Comparison of ENCODE assay signal across 8 cellular contexts in the genomic region with DNA sequence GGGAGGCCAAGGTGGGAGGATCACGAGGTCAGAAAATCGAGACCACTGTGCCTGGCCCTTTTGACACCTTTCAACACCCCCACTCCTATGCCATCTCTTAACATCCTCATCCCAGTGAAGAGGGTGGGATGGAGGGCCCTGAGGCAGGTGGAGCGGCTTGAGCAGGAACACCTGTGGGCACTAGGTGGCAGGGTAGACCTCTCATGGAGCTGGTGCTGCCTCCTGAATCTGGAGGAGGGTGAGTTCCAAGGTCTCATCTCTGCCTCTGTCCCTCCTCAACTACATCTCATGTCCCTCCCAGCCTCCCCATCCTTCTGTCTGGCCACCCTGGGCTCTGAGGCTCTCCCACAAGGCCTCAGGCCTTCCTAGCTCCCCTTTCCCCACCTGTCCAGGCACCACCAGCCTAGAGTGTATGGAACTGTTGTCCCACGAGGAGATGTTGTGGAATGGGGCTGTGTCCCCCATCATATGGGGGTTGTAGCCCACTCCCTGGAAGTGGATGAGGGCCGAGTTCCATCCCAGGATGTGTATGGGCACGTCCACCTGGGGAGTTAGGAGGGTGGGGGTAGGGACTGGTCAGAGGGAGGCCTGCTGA. TPM values are rescaled to one million over a fixed set of nuclear protein-coding genes. Genes with fewer than 3 reads are reported as not detected.
DNase-seq lines count a peak whose midpoint lies in the region; ATAC-seq and TF ChIP-seq lines count a peak whose summit lies in the region.

No MANE protein-coding gene starts in this region.

- H3K9me3 ChIP-seq in left ventricle myocardium inferior (replicated peaks) (no peaks in the 10 kb centered on the region), right atrium auricular region (no peaks in the 10 kb centered on the region), endodermal cell (ENCODE audit: control insufficient read depth, low read length) (no peaks in the 10 kb centered on the region), transverse colon (no peaks in the 10 kb centered on the region)

- no peaks in the 10 kb centered on the region for H3K9me3 Mint-ChIP-seq in endodermal cell

- intact Hi-C loops in left ventricle myocardium inferior (cut with micrococcal nuclease), result no loop called here
- intact Hi-C loops in transverse colon (cut with DNase I; ENCODE audit: low total_unique reads), result no loop called here

- H3K4me1 ChIP-seq in left ventricle myocardium inferior, result no peaks in the 10 kb centered on the region
- H3K4me1 ChIP-seq in right atrium auricular region, result no peaks in the 10 kb centered on the region
- H3K4me1 ChIP-seq in endodermal cell (ENCODE audit: control insufficient read depth, insufficient read depth, low read length), result no peaks in the 10 kb centered on the region
- no peaks in the 10 kb centered on the region for H3K4me1 ChIP-seq in transverse colon

- DNase-seq in left ventricle myocardium inferior (no peak), right atrium auricular region (ENCODE audit: low spot score) (no peak), NCI-H2171 treated with DMSO at 0.1 percent for 48 hours (lab: John Stamatoyannopoulos, UW) (peak; percentile 34), endodermal cell (peak; percentile 82), transverse colon (peak; percentile 44), amniotic stem cell (lab: John Stamatoyannopoulos, UW) (no peak), foreskin melanocyte (no peak)

- no peaks in the 10 kb centered on the region for H3K36me3 Mint-ChIP-seq in endodermal cell (ENCODE audit: low read depth)

- no peak overlapping the region for H3K4me3 Mint-ChIP-seq in endodermal cell

- no peak overlapping the region for H3K27ac Mint-ChIP-seq in endodermal cell

- H3K27ac ChIP-seq in left ventricle myocardium inferior (replicated peaks) (no peak overlapping the region), right atrium auricular region (no peak overlapping the region), endodermal cell (ENCODE audit: low read depth, low read length) (no peak overlapping the region), transverse colon (no peak overlapping the region)

- in situ Hi-C loops in transverse colon (cut with MboI; ENCODE audit: low pct_ligation_motif_present in 1 of 4, low pct_unique_long_range_greater_than_20kb in 1 of 4, low sequenced_read_pairs in 3 of 4), result no loop called here

- H3K4me3 ChIP-seq in left ventricle myocardium inferior (no peak overlapping the region), right atrium auricular region (no peak overlapping the region), endodermal cell (ENCODE audit: low read length) (no peak overlapping the region), transverse colon (no peak overlapping the region)

- H3K27me3 ChIP-seq in left ventricle myocardium inferior (ENCODE audit: low read depth) (peaks cover 89% of the 10 kb centered on the region), right atrium auricular region (no peaks in the 10 kb centered on the region), endodermal cell (ENCODE audit: control insufficient read depth, insufficient read depth, low read length, poor library complexity, severe bottlenecking) (peaks cover 76% of the 10 kb centered on the region), transverse colon (peaks cover 20% of the 10 kb centered on the region)

- 35 to 36% methylated on average over 4 to 6 of the region's 6 CpGs for WGBS in endodermal cell (ENCODE audit: insufficient coverage in 1 of 2, insufficient read length in 1 of 2), 2 experiments
- WGBS in transverse colon (ENCODE audit: low coverage in 1 of 2), 2 donors, result 33 to 39% methylated on average over 3 to 6 of the region's 6 CpGs

- ATAC-seq in GM18511 (IDR thresholded peaks at IDR 0.05; ENCODE audit: unreplicated experiment), result no peak

- no peak for TF ChIP-seq POLR2A in transverse colon (IDR thresholded peaks at IDR 0.05)

- H3K9ac ChIP-seq in endodermal cell (ENCODE audit: extremely low read depth, low read length, poor library complexity, severe bottlenecking), result no peak overlapping the region

- H3K36me3 ChIP-seq in left ventricle myocardium inferior (no peaks in the 10 kb centered on the region), right atrium auricular region (no peaks in the 10 kb centered on the region), endodermal cell (ENCODE audit: control insufficient read depth, insufficient read depth, low read length) (no peaks in the 10 kb centered on the region), transverse colon (no peaks in the 10 kb centered on the region)

- no peak for TF ChIP-seq EP300 in transverse colon (IDR thresholded peaks at IDR 0.05; ENCODE audit: low read depth)

- H3K27me3 Mint-ChIP-seq in endodermal cell (ENCODE audit: insufficient read depth), result peaks cover 78% of the 10 kb centered on the region

- H3K4me1 Mint-ChIP-seq in endodermal cell, result peaks cover 2% of the 10 kb centered on the region

- TF ChIP-seq CTCF in left ventricle myocardium inferior (IDR thresholded peaks at IDR 0.05; ENCODE audit: borderline replicate concordance), result peak; percentile 45
- TF ChIP-seq CTCF in right atrium auricular region (IDR thresholded peaks at IDR 0.05), result no peak
- TF ChIP-seq CTCF in endodermal cell (conservative IDR thresholded peaks at IDR 0.05), result peak; percentile 81
- peak; percentile 15 to 48 (median 36) for TF ChIP-seq CTCF in transverse colon (IDR thresholded peaks at IDR 0.05)

RNA-seq across cellular contexts. Expression of a gene that starts 17.0 kb away (rescaled TPM):
- not detected for total RNA-seq in left ventricle myocardium inferior
- not detected for total RNA-seq in right atrium auricular region
- 1 to 10 TPM; 2.6 to 3.5 TPM for total RNA-seq in endodermal cell
- polyA plus RNA-seq in endodermal cell (2013, experiment 1 of 2), result not detected
- not detected for polyA plus RNA-seq in endodermal cell (2013, experiment 2 of 2)
- total RNA-seq in transverse colon, result 1 to 10 TPM in 1 of 4 donors, not detected in 3; 5.6 TPM

RNA-seq across cellular contexts. Expression of a gene that starts 25.3 kb away (rescaled TPM):
- not detected for total RNA-seq in left ventricle myocardium inferior
- not detected for total RNA-seq in right atrium auricular region
- total RNA-seq in endodermal cell, result not detected
- 0.11 TPM for polyA plus RNA-seq in endodermal cell (2013, experiment 1 of 2)
- polyA plus RNA-seq in endodermal cell (2013, experiment 2 of 2), result not detected
- total RNA-seq in transverse colon, result 1 to 10 TPM in 2 of 4 donors, not detected in 2; 1.9 to 8.2 TPM

RNA-seq across cellular contexts. Expression of a gene that starts 31.1 kb away (rescaled TPM):
- total RNA-seq in left ventricle myocardium inferior, result not detected
- total RNA-seq in right atrium auricular region, result not detected
- 1 to 10 TPM in 1 of 2 donors, under 1 TPM in 1; 0.84 to 1.5 TPM for total RNA-seq in endodermal cell
- polyA plus RNA-seq in endodermal cell (2013, experiment 1 of 2), result 1.2 TPM
- 0.83 TPM for polyA plus RNA-seq in endodermal cell (2013, experiment 2 of 2)
- 1 to 10 TPM in 2 of 4 donors, under 1 TPM in 1, not detected in 1; 0.64 to 3.0 (median 1.5) TPM for total RNA-seq in transverse colon

RNA-seq across cellular contexts. Expression of a gene that starts 50.5 kb away (rescaled TPM):
- total RNA-seq in left ventricle myocardium inferior (not detected), right atrium auricular region (not detected), endodermal cell (10 to 100 TPM in 1 of 2 donors, 1 to 10 TPM in 1; 2.1 to 10.3 TPM), transverse colon (10 to 100 TPM; 21.1 to 67.4 (median 65.5) TPM)
- 6.9 TPM for polyA plus RNA-seq in endodermal cell (2013, experiment 1 of 2)
- 3.5 TPM for polyA plus RNA-seq in endodermal cell (2013, experiment 2 of 2)

RNA-seq across cellular contexts. Expression of a gene that starts 50.8 kb away (rescaled TPM):
- total RNA-seq in left ventricle myocardium inferior (not detected), right atrium auricular region (not detected), endodermal cell (under 1 TPM; 0.81 to 0.95 TPM), transverse colon (under 1 TPM in 1 of 4 donors, not detected in 3; 0.41 TPM)
- polyA plus RNA-seq in endodermal cell (2013, experiment 1 of 2), result 4.7 TPM
- polyA plus RNA-seq in endodermal cell (2013, experiment 2 of 2), result 4.8 TPM

Comparison
In these comparisons a context has a peak if more than half of its experiments do, and no peak if none do; other contexts are left out.
1. CTCF ChIP-seq: peak in left ventricle myocardium inferior (single experiment), endodermal cell (single experiment) and transverse colon (5 of 5); none in right atrium auricular region (0 of 2).
2. DNase-seq: peak in NCI-H2171 treated with DMSO at 0.1 percent for 48 hours (single experiment), endodermal cell (single experiment) and transverse colon (single experiment); none in left ventricle myocardium inferior (single experiment), right atrium auricular region (single experiment), amniotic stem cell (single experiment) and foreskin melanocyte (single experiment).